In genomic region chr1:11979453-11979817, GRCh38 we compare ENCODE assay signal across 8 cellular contexts. TPM values are rescaled to one million over a fixed set of nuclear protein-coding genes. Genes with fewer than 3 reads are reported as not detected.
DNase-seq lines count a peak whose midpoint lies in the region; ATAC-seq and TF ChIP-seq lines count a peak whose summit lies in the region.

No MANE protein-coding gene starts in this region.

- intact Hi-C loops in Calu3 (cut with micrococcal nuclease; ENCODE audit: unreplicated experiment), result no loop called here

- H3K4me1 ChIP-seq in duodenal mucosa (ENCODE audit: control insufficient read depth in 1 of 2, insufficient read depth in 2 of 2, low read length in 2 of 2), result peaks cover 47 to 55% of the 10 kb centered on the region in 2 donors

- H3K9me3 Mint-ChIP-seq in Calu3 (ENCODE audit: low read depth, unreplicated experiment), result no peaks in the 10 kb centered on the region
- no peaks in the 10 kb centered on the region for H3K9me3 Mint-ChIP-seq in naive thymus-derived CD8-positive, alpha-beta T cell

- no peaks in the 10 kb centered on the region for H3K27me3 Mint-ChIP-seq in Calu3 (ENCODE audit: unreplicated experiment)
- H3K27me3 Mint-ChIP-seq in naive thymus-derived CD8-positive, alpha-beta T cell, result no peaks in the 10 kb centered on the region

- DNase-seq in Calu3 (peak; percentile 8), NCI-H446 treated with DMSO at 0.1 percent for 48 hours (lab: John Stamatoyannopoulos, UW) (peak; percentile 78), hepatic stellate cell (ENCODE audit: low spot score) (no peak)
- DNase-seq in naive thymus-derived CD8-positive, alpha-beta T cell, result no peak

- H3K36me3 Mint-ChIP-seq in Calu3 (ENCODE audit: insufficient read depth, unreplicated experiment), result peaks cover 53% of the 10 kb centered on the region
- H3K36me3 Mint-ChIP-seq in naive thymus-derived CD8-positive, alpha-beta T cell, result peaks cover 0 to 22% (median 4%) of the 10 kb centered on the region in 3 donors

- no peaks in the 10 kb centered on the region for H3K9me3 ChIP-seq in duodenal mucosa (ENCODE audit: control insufficient read depth in 1 of 2, low read length in 2 of 2)

- H3K4me3 Mint-ChIP-seq in Calu3 (ENCODE audit: low read depth, unreplicated experiment), result peak overlapping the region; percentile 88
- H3K4me3 Mint-ChIP-seq in naive thymus-derived CD8-positive, alpha-beta T cell, result peak overlapping the region; percentile 83 to 94 (median 90)

- H3K4me3 ChIP-seq in duodenal mucosa (ENCODE audit: low read depth in 1 of 2, low read length in 2 of 2), result peak overlapping the region; percentile 98 to 99

- TF ChIP-seq CTCF in Calu3 (IDR thresholded peaks at IDR 0.05; ENCODE audit: unreplicated experiment), result no peak

- H3K27me3 ChIP-seq in duodenal mucosa (ENCODE audit: control insufficient read depth in 1 of 2, insufficient read depth in 2 of 2, low read length in 2 of 2), result no peaks in the 10 kb centered on the region

- no TSS peak for BruUV-seq in Calu3 (replicated peaks; lab: Mats Ljungman, UMichigan)

- peak overlapping the region; percentile 93 for H3K27ac ChIP-seq in duodenal mucosa (ENCODE audit: low read depth, low read length)

- peak overlapping the region; percentile 91 for H3K27ac Mint-ChIP-seq in Calu3 (ENCODE audit: unreplicated experiment)
- H3K27ac Mint-ChIP-seq in naive thymus-derived CD8-positive, alpha-beta T cell, result peak overlapping the region; percentile 86 to 98 (median 94)

- H3K36me3 ChIP-seq in duodenal mucosa (ENCODE audit: control insufficient read depth in 1 of 2, insufficient read depth in 2 of 2, low read length in 2 of 2), result peaks cover 5 to 34% of the 10 kb centered on the region in 2 donors

- peak overlapping the region; percentile 55 to 63 for H3K9ac ChIP-seq in duodenal mucosa (ENCODE audit: low read depth in 1 of 2, low read length in 2 of 2)

- H3K4me1 Mint-ChIP-seq in Calu3 (ENCODE audit: low read depth, unreplicated experiment), result peaks cover 36% of the 10 kb centered on the region
- H3K4me1 Mint-ChIP-seq in naive thymus-derived CD8-positive, alpha-beta T cell, result peaks cover 22 to 50% (median 45%) of the 10 kb centered on the region in 4 donors

- CTCF ChIA-PET in Calu3 (lab: Charles Lee), result interaction anchor here (1.2 kb wide), 1 partner anchor 12 kb away, joined by 6 read pairs; no protein-coding TSS in a partner anchor

- POLR2A ChIA-PET in naive thymus-derived CD8-positive, alpha-beta T cell (lab: Charles Lee), result interaction anchor here (0.7 to 6.5 kb wide), 6 partner anchors 40 to 173 kb away, joined by 3 to 93 read pairs (median 9); partner anchors contain the start of genes CLCN6, MIIP, MTHFR and PLOD1

- no peak for ATAC-seq in naive thymus-derived CD8-positive, alpha-beta T cell
- ATAC-seq in HG02588 (IDR thresholded peaks at IDR 0.05; ENCODE audit: unreplicated experiment) (no peak), HG03565 (IDR thresholded peaks at IDR 0.05; ENCODE audit: unreplicated experiment) (no peak), GM18502 (IDR thresholded peaks at IDR 0.05; ENCODE audit: poor library complexity, unreplicated experiment) (no peak)

RNA-seq across cellular contexts. Expression of gene MFN2, which starts 0.8 kb away (rescaled TPM):
- 61.8 and 66.5 TPM in 2 replicates for total RNA-seq in Calu3 (2022)
- 10 to 100 TPM; 47.1 to 49.9 TPM for total RNA-seq in naive thymus-derived CD8-positive, alpha-beta T cell
- polyA plus RNA-seq in naive thymus-derived CD8-positive, alpha-beta T cell, result 10 to 100 TPM; 29.1 to 38.0 (median 29.5) TPM

RNA-seq across cellular contexts. Expression of gene MIIP, which starts 39.9 kb away (rescaled TPM):
- 23.4 and 28.8 TPM in 2 replicates for total RNA-seq in Calu3 (2022)
- 10 to 100 TPM; 31.1 to 32.4 TPM for total RNA-seq in naive thymus-derived CD8-positive, alpha-beta T cell
- polyA plus RNA-seq in naive thymus-derived CD8-positive, alpha-beta T cell, result 10 to 100 TPM; 19.9 to 26.3 (median 22.1) TPM

RNA-seq across cellular contexts. Expression of gene PLOD1, which starts 44.9 kb away (rescaled TPM):
- total RNA-seq in Calu3 (2022), result 77.2 and 80.2 TPM in 2 replicates
- total RNA-seq in naive thymus-derived CD8-positive, alpha-beta T cell, result 1 to 10 TPM; 4.5 to 5.0 TPM
- polyA plus RNA-seq in naive thymus-derived CD8-positive, alpha-beta T cell, result 1 to 10 TPM; 5.0 to 7.9 (median 5.7) TPM

RNA-seq across cellular contexts. Expression of gene KIAA2013, which starts 53.2 kb away (rescaled TPM):
- total RNA-seq in Calu3 (2022), result 33.7 and 37.8 TPM in 2 replicates
- 10 to 100 TPM; 26.8 to 27.9 TPM for total RNA-seq in naive thymus-derived CD8-positive, alpha-beta T cell
- 10 to 100 TPM; 19.6 to 51.6 (median 38.0) TPM for polyA plus RNA-seq in naive thymus-derived CD8-positive, alpha-beta T cell

Comparison
In these comparisons a context has a peak if more than half of its experiments do, and no peak if none do; other contexts are left out.
1. DNase-seq: peak in Calu3 (single experiment) and NCI-H446 treated with DMSO at 0.1 percent for 48 hours (single experiment); none in naive thymus-derived CD8-positive, alpha-beta T cell (0 of 10) and hepatic stellate cell (single experiment).
2. RNA of gene PLOD1, which starts 44.9 kb away (total RNA-seq): 77.2 to 80.2 TPM in Calu3; 4.5 to 5.0 TPM in naive thymus-derived CD8-positive, alpha-beta T cell; every median in the first group is over 10 times any median in the second.